In genomic region chr20:57831326-57831991, GRCh38 we compare ENCODE assay signal across 16 cellular contexts.
DNase-seq lines count a peak whose midpoint lies in the region; ATAC-seq, FAIRE-seq and TF ChIP-seq lines count a peak whose summit lies in the region.
"Had no signal": no experiment of that assay in that cellular context is flagged by ENCODE, and none has a peak within 500 bp of the region (broad histone marks: within the 10 kb centered on the region; RNA-seq: fewer than 3 reads in every experiment).

No MANE protein-coding gene starts in this region.

- H3K9ac ChIP-seq in BLaER1, result no peak overlapping the region

- H3K27ac ChIP-seq in BLaER1 (no peak overlapping the region), RWPE2 (ENCODE audit: poor library complexity, severe bottlenecking) (no peak overlapping the region), psoas muscle (no peak overlapping the region)

- no peaks in the 10 kb centered on the region for H3K4me1 Mint-ChIP-seq in activated T-helper 1 cell treated with anti-CD3 and anti-CD28 coated beads, Interleukin-12 subunit alpha, Interleukin-12 subunit beta, Interleukin-2, Interleukin-4 antibody, amounts not matched to agents 30 ng/mL and 10 ng/mL and 1 ng/mL, durations not matched to agents 14 hours and 24 hours and 36 hours (ENCODE audit: low read depth)
- no peaks in the 10 kb centered on the region for H3K4me1 Mint-ChIP-seq in progenitor cell of endocrine pancreas (ENCODE audit: low read depth)
- H3K4me1 Mint-ChIP-seq: CD4-positive, alpha-beta memory T cell had no signal

- intact Hi-C loops in left ventricle myocardium superior (cut with micrococcal nuclease) (no loop called here), psoas muscle (cut with DNase I) (loop anchor here in 1 of 2 donors (5.0 kb wide), 1 partner anchor 51 kb away; no protein-coding TSS in a partner anchor)
- intact Hi-C loops in activated T-helper 1 cell treated with anti-CD3 and anti-CD28 coated beads, Interleukin-12 subunit alpha, Interleukin-12 subunit beta, Interleukin-2, Interleukin-4 antibody, amounts not matched to agents 30 ng/mL and 10 ng/mL and 1 ng/mL, durations not matched to agents 14 hours and 24 hours and 36 hours (cut with micrococcal nuclease), result no loop called here

- FAIRE-seq in D721Med (lab: Jason Lieb, UNC), result no peak
- FAIRE-seq: A204.1 had no signal

- H3K9me3 ChIP-seq in BLaER1 (no peaks in the 10 kb centered on the region), RWPE2 (ENCODE audit: severe bottlenecking) (no peaks in the 10 kb centered on the region), psoas muscle (no peaks in the 10 kb centered on the region)

- H3K4me3 ChIP-seq in BLaER1 (no peak overlapping the region), RWPE2 (ENCODE audit: severe bottlenecking) (no peak overlapping the region), psoas muscle (no peak overlapping the region)

- no peaks in the 10 kb centered on the region for H3K36me3 Mint-ChIP-seq in activated T-helper 1 cell treated with anti-CD3 and anti-CD28 coated beads, Interleukin-12 subunit alpha, Interleukin-12 subunit beta, Interleukin-2, Interleukin-4 antibody, amounts not matched to agents 30 ng/mL and 10 ng/mL and 1 ng/mL, durations not matched to agents 14 hours and 24 hours and 36 hours (ENCODE audit: low read depth)
- no peaks in the 10 kb centered on the region for H3K36me3 Mint-ChIP-seq in progenitor cell of endocrine pancreas (ENCODE audit: insufficient read depth)
- H3K36me3 Mint-ChIP-seq: CD4-positive, alpha-beta memory T cell had no signal

- no peaks in the 10 kb centered on the region for H4K20me1 ChIP-seq in BLaER1

- WGBS in psoas muscle, 3 donors, result 57 to 66% (median 64%) methylated on average over 9 of the region's 9 CpGs

- H3K36me3 ChIP-seq in BLaER1 (no peaks in the 10 kb centered on the region), RWPE2 (ENCODE audit: low read depth) (no peaks in the 10 kb centered on the region), psoas muscle (ENCODE audit: insufficient read depth in 1 of 2, low read depth in 1 of 2) (no peaks in the 10 kb centered on the region)

- no peaks in the 10 kb centered on the region for H3K9me3 Mint-ChIP-seq in activated T-helper 1 cell treated with anti-CD3 and anti-CD28 coated beads, Interleukin-12 subunit alpha, Interleukin-12 subunit beta, Interleukin-2, Interleukin-4 antibody, amounts not matched to agents 30 ng/mL and 10 ng/mL and 1 ng/mL, durations not matched to agents 14 hours and 24 hours and 36 hours
- no peaks in the 10 kb centered on the region for H3K9me3 Mint-ChIP-seq in progenitor cell of endocrine pancreas (ENCODE audit: low read depth)
- H3K9me3 Mint-ChIP-seq: CD4-positive, alpha-beta memory T cell had no signal

- H3K27me3 ChIP-seq in BLaER1 (no peaks in the 10 kb centered on the region), RWPE2 (ENCODE audit: insufficient read depth, poor library complexity, severe bottlenecking) (no peaks in the 10 kb centered on the region), psoas muscle (ENCODE audit: insufficient read depth in 3 of 3, low read length in 2 of 3) (no peaks in the 10 kb centered on the region)

- H3K27ac Mint-ChIP-seq in activated T-helper 1 cell treated with anti-CD3 and anti-CD28 coated beads, Interleukin-12 subunit alpha, Interleukin-12 subunit beta, Interleukin-2, Interleukin-4 antibody, amounts not matched to agents 30 ng/mL and 10 ng/mL and 1 ng/mL, durations not matched to agents 14 hours and 24 hours and 36 hours, result no peak overlapping the region
- H3K27ac Mint-ChIP-seq in progenitor cell of endocrine pancreas, result no peak overlapping the region

- peaks cover 4% of the 10 kb centered on the region for H3K27me3 Mint-ChIP-seq in activated T-helper 1 cell treated with anti-CD3 and anti-CD28 coated beads, Interleukin-12 subunit alpha, Interleukin-12 subunit beta, Interleukin-2, Interleukin-4 antibody, amounts not matched to agents 30 ng/mL and 10 ng/mL and 1 ng/mL, durations not matched to agents 14 hours and 24 hours and 36 hours (ENCODE audit: insufficient read depth)
- peaks cover 15% of the 10 kb centered on the region for H3K27me3 Mint-ChIP-seq in progenitor cell of endocrine pancreas

- DNase-seq in RWPE2 (ENCODE audit: low spot score), result peak; percentile 73
- no peak for DNase-seq in left ventricle myocardium superior
- no peak for DNase-seq in psoas muscle
- no peak for DNase-seq in activated T-helper 1 cell treated with anti-CD3 and anti-CD28 coated beads, Interleukin-12 subunit alpha, Interleukin-12 subunit beta, Interleukin-2, Interleukin-4 antibody, amounts not matched to agents 30 ng/mL and 10 ng/mL and 1 ng/mL, durations not matched to agents 14 hours and 24 hours and 36 hours (ENCODE audit: low spot score)
- DNase-seq in NCI-H187 treated with DMSO at 0.1 percent for 48 hours (lab: John Stamatoyannopoulos, UW), result no peak
- DNase-seq in progenitor cell of endocrine pancreas (ENCODE audit: low spot score, unreplicated experiment), result no peak
- DNase-seq in D721Med (ENCODE audit: insufficient read length, low spot score), result no peak
- DNase-seq: CD4-positive, alpha-beta memory T cell; GF-D8; H7; NCI-H1694 treated with DMSO at 0.1 percent for 48 hours; NCI-H2107; NCI-H510A treated with DMSO at 0.1 percent for 48 hours; NCI-H774 had no signal

- peaks cover 6% of the 10 kb centered on the region; the same call in 1 of the 2 replicates for H3K4me1 ChIP-seq in BLaER1
- H3K4me1 ChIP-seq in RWPE2 (ENCODE audit: insufficient read depth, poor library complexity, severe bottlenecking), result no peaks in the 10 kb centered on the region
- peaks cover 4% of the 10 kb centered on the region for H3K4me1 ChIP-seq in psoas muscle

- ATAC-seq in RWPE2 (ENCODE audit: low read depth) (no peak), left ventricle myocardium superior (peak; percentile 90), psoas muscle (peak; percentile 25 to 69 (median 52))

- no peak overlapping the region for H3K4me3 Mint-ChIP-seq in activated T-helper 1 cell treated with anti-CD3 and anti-CD28 coated beads, Interleukin-12 subunit alpha, Interleukin-12 subunit beta, Interleukin-2, Interleukin-4 antibody, amounts not matched to agents 30 ng/mL and 10 ng/mL and 1 ng/mL, durations not matched to agents 14 hours and 24 hours and 36 hours
- H3K4me3 Mint-ChIP-seq in progenitor cell of endocrine pancreas (ENCODE audit: low read depth), result no peak overlapping the region
- H3K4me3 Mint-ChIP-seq: CD4-positive, alpha-beta memory T cell had no signal

- no peak for TF ChIP-seq CTCF in RWPE2 (IDR thresholded peaks at IDR 0.05; ENCODE audit: poor library complexity, severe bottlenecking)
- no peak for TF ChIP-seq CTCF in psoas muscle (IDR thresholded peaks at IDR 0.05)
- no peak for TF ChIP-seq CTCF in progenitor cell of endocrine pancreas (IDR thresholded peaks at IDR 0.05; ENCODE audit: unreplicated experiment)
- TF ChIP-seq CTCF in D721Med (IDR thresholded peaks at IDR 0.05; ENCODE audit: insufficient read depth, missing control alignments), result no peak

- H3K4me2 ChIP-seq in BLaER1, result peak overlapping the region; percentile 7; the same call in 1 of the 2 replicates
